2 cellular contexts compared by ENCODE assay signal in genomic region chr7:48202916-48203315, GRCh38. TPM values are rescaled to one million over a fixed set of nuclear protein-coding genes. Genes with fewer than 3 reads are reported as not detected.
"Had no signal": no experiment of that assay in that cellular context is flagged by ENCODE, and none has a peak within 500 bp of the region (broad histone marks: within the 10 kb centered on the region; RNA-seq: fewer than 3 reads in every experiment).

No MANE protein-coding gene starts in this region.

RNA-seq across cellular contexts. Expression of gene ABCA13, which starts 31.7 kb away (rescaled TPM):
- total RNA-seq: dermis microvascular lymphatic vessel endothelial cell, fibroblast of villous mesenchyme had no signal
